16 cellular contexts compared by ENCODE assay signal in genomic region chr17:60615840-60616239, GRCh38. TPM values are rescaled to one million over a fixed set of nuclear protein-coding genes. Genes with fewer than 3 reads are reported as not detected.
DNase-seq lines count a peak whose midpoint lies in the region; ATAC-seq lines count a peak whose summit lies in the region.
"Had no signal": no experiment of that assay in that cellular context is flagged by ENCODE, and none has a peak within 500 bp of the region (broad histone marks: within the 10 kb centered on the region; RNA-seq: fewer than 3 reads in every experiment).

No MANE protein-coding gene starts in this region.

- H3K27me3 ChIP-seq in MG63 (no peaks in the 10 kb centered on the region), trophoblast cell (ENCODE audit: insufficient read depth, low read length) (no peaks in the 10 kb centered on the region), aorta (ENCODE audit: control insufficient read depth in 1 of 2, insufficient read depth in 2 of 2, low read length in 1 of 2) (no peaks in the 10 kb centered on the region)

- no peak overlapping the region for H3K4me2 ChIP-seq in trophoblast cell (ENCODE audit: low read length)

- no peak for ATAC-seq in GM18909 (IDR thresholded peaks at IDR 0.05; ENCODE audit: poor library complexity, unreplicated experiment)
- ATAC-seq in aorta (ENCODE audit: low FRiP score) = no peak
- ATAC-seq: GM12878 had no signal

- H3K4me1 ChIP-seq in trophoblast cell (ENCODE audit: control insufficient read depth in 1 of 2, insufficient read depth in 2 of 2, low read length in 2 of 2) (no peaks in the 10 kb centered on the region), aorta (ENCODE audit: control insufficient read depth in 1 of 2, insufficient read depth in 2 of 2, low read length in 2 of 2) (no peaks in the 10 kb centered on the region)

- peaks cover 3% of the 10 kb centered on the region; the same call in 1 of the 2 replicates for H3K36me3 ChIP-seq in MG63
- H3K36me3 ChIP-seq in trophoblast cell (ENCODE audit: control insufficient read depth in 1 of 2, insufficient read depth in 2 of 2, low read length in 2 of 2) = peaks cover 0 to 7% of the 10 kb centered on the region in 2 experiments
- H3K36me3 ChIP-seq in aorta (ENCODE audit: control insufficient read depth in 1 of 2, insufficient read depth in 2 of 2, low read length in 1 of 2) = no peaks in the 10 kb centered on the region

- no peak overlapping the region for H3K27ac ChIP-seq in trophoblast cell (ENCODE audit: low read depth, low read length)
- no peak overlapping the region for H3K27ac ChIP-seq in aorta (ENCODE audit: low read depth in 1 of 2, low read length in 2 of 2)

- no peak overlapping the region for H3K18ac ChIP-seq in trophoblast cell (ENCODE audit: low read length)

- H2AK5ac ChIP-seq in trophoblast cell (ENCODE audit: low read length) = no peak overlapping the region

- no peak overlapping the region for H4K12ac ChIP-seq in trophoblast cell (ENCODE audit: low read depth, low read length)

- H3K9me3 ChIP-seq in MG63 = no peaks in the 10 kb centered on the region
- peaks cover 3% of the 10 kb centered on the region for H3K9me3 ChIP-seq in trophoblast cell (ENCODE audit: insufficient read depth, low read depth, low read length)
- no peaks in the 10 kb centered on the region for H3K9me3 ChIP-seq in aorta (ENCODE audit: control insufficient read depth, low read length)

- no peak overlapping the region for H3K23ac ChIP-seq in trophoblast cell (ENCODE audit: low read length)

- H3K4me3 ChIP-seq in MG63 = no peak overlapping the region
- H3K4me3 ChIP-seq in trophoblast cell (ENCODE audit: low read depth, low read length) = no peak overlapping the region
- H3K4me3 ChIP-seq in aorta (ENCODE audit: low read length in 2 of 2) = no peak overlapping the region
- H3K4me3 ChIP-seq: GM12878 had no signal

- no peak overlapping the region for H3K14ac ChIP-seq in trophoblast cell (ENCODE audit: low read length)

- no CpG with 5 or more reads among the region's 3 CpGs for WGBS in trophoblast cell (ENCODE audit: extremely low coverage, insufficient coverage, insufficient read length)
- WGBS in aorta, 2 donors = 61 to 62% methylated on average over 3 of the region's 3 CpGs

- H2AFZ ChIP-seq in trophoblast cell (ENCODE audit: insufficient read depth, low read length, poor library complexity) = no peak overlapping the region

- H2BK120ac ChIP-seq in trophoblast cell (ENCODE audit: insufficient read depth, low read length, poor library complexity) = peak overlapping the region; percentile 51

- peak overlapping the region; percentile 18 for H3K9ac ChIP-seq in trophoblast cell (ENCODE audit: low read length)

- in situ Hi-C loops in Caki2 (cut with HindIII; ENCODE audit: low pct_unique_long_range_greater_than_20kb, low sequenced_read_pairs) = no loop called here

- intact Hi-C loops in aorta (cut with DNase I) = no loop called here

- H3K79me2 ChIP-seq in trophoblast cell (ENCODE audit: control insufficient read depth, insufficient read depth, low read length, poor library complexity) = peaks cover 5% of the 10 kb centered on the region

- H2BK12ac ChIP-seq in trophoblast cell (ENCODE audit: low read length) = no peak overlapping the region

- H4K8ac ChIP-seq in trophoblast cell (ENCODE audit: low read depth, low read length) = no peak overlapping the region

- H3K4ac ChIP-seq in trophoblast cell (ENCODE audit: low read depth, low read length) = peak overlapping the region; percentile 79

- no peaks in the 10 kb centered on the region for H3K79me1 ChIP-seq in trophoblast cell (ENCODE audit: low read length)

- H2BK5ac ChIP-seq in trophoblast cell (ENCODE audit: low read depth, low read length, poor library complexity) = no peak overlapping the region

- no peak overlapping the region for H4K91ac ChIP-seq in trophoblast cell (ENCODE audit: low read depth, low read length)

- DNase-seq in Caki2 (ENCODE audit: low read depth) (peak; percentile 71), EH (ENCODE audit: low read depth) (peak; percentile 14), MG63 (peak; percentile 31), trophoblast cell (no peak), activated gamma-delta T cell treated with Interleukin-2 at 50 U/mL for 16 hours (no peak), aorta (no peak)
- DNase-seq: C1 segment of cervical spinal cord; CD4-positive, alpha-beta memory T cell; COR-L47; DMS153; DND-41; EL; GDM1; H7 had no signal

RNA-seq across cellular contexts. Expression of gene PPM1D, which starts 15.8 kb away (rescaled TPM):
- 6.9 and 18.2 TPM in 2 replicates for total RNA-seq in Caki2 (2014; rRNA removed; shearing (Covaris generic); ENCODE audit: low replicate concordance)
- 12.4 and 26.6 TPM in 2 replicates for total RNA-seq in MG63 (2014; rRNA removed; shearing (Covaris generic); ENCODE audit: low replicate concordance)
- polyA plus RNA-seq in trophoblast cell (2013) = 40.5 and 43.3 TPM in 2 replicates
- total RNA-seq in aorta = 10 to 100 TPM; 15.8 to 16.0 TPM
- 1 to 10 TPM; 2.0 to 4.4 TPM for polyA plus RNA-seq in aorta

Comparison
In these comparisons a context has a peak if more than half of its experiments do, and no peak if none do; other contexts are left out.
1. DNase-seq: peak in Caki2 (single experiment), EH (single experiment) and MG63 (single experiment); none in trophoblast cell (0 of 2), activated gamma-delta T cell treated with Interleukin-2 at 50 U/mL for 16 hours (single experiment) and aorta (0 of 2).